ENCODE assay signal across 8 cellular contexts in the genomic region with DNA sequence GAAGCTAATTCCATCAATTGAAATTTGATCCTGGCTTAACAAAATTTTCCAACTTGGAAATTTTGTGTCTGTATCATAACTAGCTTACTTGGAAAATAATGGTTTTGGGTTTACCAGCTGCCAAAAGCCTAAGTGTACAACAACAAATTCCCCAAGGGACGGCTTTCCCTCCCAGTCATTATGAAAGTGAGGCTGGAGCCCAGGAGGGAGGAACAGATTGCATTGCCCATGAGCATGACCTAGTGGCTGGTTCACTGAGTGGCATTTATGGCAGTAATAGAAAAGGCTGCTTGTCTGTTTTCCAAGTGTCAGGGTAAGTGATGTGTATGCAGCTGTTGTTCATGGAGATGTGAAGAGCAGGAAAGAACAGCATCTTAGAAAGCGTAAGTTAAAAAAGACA.
A peak's percentile ranks its signal among the peaks of the same experiment; 100 is the strongest.
DNase-seq lines count a peak whose midpoint lies in the region; ATAC-seq, FAIRE-seq and TF ChIP-seq lines count a peak whose summit lies in the region.

No MANE protein-coding gene starts in this region.

- no peaks in the 10 kb centered on the region for H3K4me1 ChIP-seq in kidney (ENCODE audit: control insufficient read depth in 1 of 2, insufficient read depth in 1 of 2, low read depth in 1 of 2, low read length in 2 of 2)

- H3K9ac ChIP-seq in kidney (ENCODE audit: low read length in 2 of 2), result no peak overlapping the region

- no peaks in the 10 kb centered on the region for H3K9me3 ChIP-seq in kidney (ENCODE audit: control insufficient read depth in 1 of 2, low read length in 2 of 2)

- DNase-seq in DMS153 (lab: John Stamatoyannopoulos, UW), result peak; percentile 46
- DNase-seq in H7, result peak; percentile 15
- peak; percentile 14 for DNase-seq in RKO (ENCODE audit: low spot score)
- no peak for DNase-seq in kidney
- no peak for DNase-seq in activated CD4-positive, CD25-positive, alpha-beta regulatory T cell treated with anti-CD3 and anti-CD28 coated beads, Interleukin-2, amount 50 U/mL, for 72 hours
- no peak for DNase-seq in germinal center (ENCODE audit: low spot score)

- FAIRE-seq in kidney (lab: Jason Lieb, UNC), result no peak

- peak; percentile 24 for TF ChIP-seq CTCF in kidney (IDR thresholded peaks at IDR 0.05; ENCODE audit: borderline replicate concordance, extremely low read depth, insufficient read depth)

- H3K36me3 ChIP-seq in H7 (replicated peaks; ENCODE audit: control insufficient read depth, insufficient read depth, low read length) (no peaks in the 10 kb centered on the region), kidney (ENCODE audit: control insufficient read depth in 1 of 2, insufficient read depth in 2 of 2, low read length in 2 of 2) (no peaks in the 10 kb centered on the region)

- no peak overlapping the region for H3K4me3 ChIP-seq in H7 (ENCODE audit: insufficient read depth, low read depth, low read length)
- no peak overlapping the region for H3K4me3 ChIP-seq in kidney (ENCODE audit: low read length in 2 of 2)

- no peaks in the 10 kb centered on the region for H3K27me3 ChIP-seq in H7 (ENCODE audit: control insufficient read depth, insufficient read depth, low read length)

- ATAC-seq in esophagus mucosa, result no peak
- no peak for ATAC-seq in HG03565 (IDR thresholded peaks at IDR 0.05; ENCODE audit: unreplicated experiment)

- intact Hi-C loops in kidney (cut with DNase I), result no loop called here

- H3K27ac ChIP-seq in kidney (ENCODE audit: low read depth in 2 of 2, low read length in 2 of 2), result no peak overlapping the region

Comparison
In these comparisons a context has a peak if more than half of its experiments do, and no peak if none do; other contexts are left out.
1. DNase-seq: peak in DMS153 (single experiment), H7 (single experiment) and RKO (single experiment); none in kidney (single experiment), activated CD4-positive, CD25-positive, alpha-beta regulatory T cell treated with anti-CD3 and anti-CD28 coated beads, Interleukin-2, amount 50 U/mL, for 72 hours (single experiment) and germinal center (single experiment).